38 cellular contexts compared by ENCODE assay signal in genomic region chrX:85444613-85445012, GRCh38.
"Had no signal": no experiment of that assay in that cellular context is flagged by ENCODE, and none has a peak within 500 bp of the region (broad histone marks: within the 10 kb centered on the region; RNA-seq: fewer than 3 reads in every experiment).

No MANE protein-coding gene starts in this region.

- H3K36me3 Mint-ChIP-seq: activated CD4-positive, alpha-beta memory T cell treated with anti-CD3 and anti-CD28 coated beads for 36 hours; activated naive CD8-positive, alpha-beta T cell treated with anti-CD3 and anti-CD28 coated beads for 36 hours; brain had no signal

- H3K27ac Mint-ChIP-seq: activated B cell treated with CpG ODN at 0.5 μM for 24 hours; activated CD4-positive, alpha-beta memory T cell treated with anti-CD3 and anti-CD28 coated beads for 36 hours; activated CD4-positive, alpha-beta T cell treated with anti-CD3 and anti-CD28 coated beads, Interleukin-2, amount 10 ng/mL, durations not matched to agents 24 days and 14 days; activated CD8-positive, alpha-beta T cell treated with anti-CD3 and anti-CD28 coated beads for 36 hours; activated naive CD4-positive, alpha-beta T cell treated with anti-CD3 and anti-CD28 coated beads for 36 hours; activated naive CD4-positive, alpha-beta T cell treated with anti-CD3 and anti-CD28 coated beads, Interleukin-2, amount 50 U/mL, for 72 hours; activated naive CD8-positive, alpha-beta T cell treated with anti-CD3 and anti-CD28 coated beads for 36 hours; activated T-cell treated with anti-CD3 and anti-CD28 coated beads, Interleukin-2, amount 50 U/mL, for 72 hours; activated T-helper 1 cell treated with anti-CD3 and anti-CD28 coated beads, Interleukin-12 subunit alpha, Interleukin-12 subunit beta, Interleukin-2, Interleukin-4 antibody, amounts not matched to agents 30 ng/mL and 10 ng/mL and 1 ng/mL, durations not matched to agents 14 hours and 24 hours and 36 hours; activated T-helper 17 cell treated with anti-CD3 and anti-CD28 coated beads, Interleukin-2, amount 50 U/mL, for 72 hours; brain; T-helper 1 cell treated with Interleukin-12 subunit alpha and Interleukin-12 subunit beta and Interleukin-4 antibody, amounts not matched to agents 30 μg/mL and 1 μg/mL, for 36 hours; T-helper 2 cell treated with Interferon-gamma antibody and Interleukin-4, amounts not matched to agents 5 μg/mL and 100 μg/mL, for 36 hours had no signal

- H3K27ac ChIP-seq: adrenal gland, cardiac muscle cell, VCaP had no signal

- ATAC-seq: activated CD8-positive, alpha-beta T cell treated with anti-CD3 and anti-CD28 coated beads for 36 hours; activated naive CD4-positive, alpha-beta T cell treated with anti-CD3 and anti-CD28 coated beads, Interleukin-2, amount 50 U/mL, for 72 hours; activated T-cell treated with anti-CD3 and anti-CD28 coated beads, Interleukin-2, amount 50 U/mL, for 4 hours; activated T-cell treated with anti-CD3 and anti-CD28 coated beads, Interleukin-2, amount 50 U/mL, for 72 hours; activated T-helper 17 cell treated with anti-CD3 and anti-CD28 coated beads, Interleukin-2, amount 50 U/mL, for 72 hours had no signal

- H3K9me3 ChIP-seq: adrenal gland had no signal

- H3K27me3 ChIP-seq: adrenal gland, cardiac muscle cell had no signal

- H3K4me1 Mint-ChIP-seq: activated B cell treated with CpG ODN at 0.5 μM for 24 hours; activated CD4-positive, alpha-beta T cell treated with anti-CD3 and anti-CD28 coated beads, Interleukin-2, amount 10 ng/mL, durations not matched to agents 24 days and 14 days; activated naive CD8-positive, alpha-beta T cell treated with anti-CD3 and anti-CD28 coated beads for 36 hours; activated T-helper 17 cell treated with anti-CD3 and anti-CD28 coated beads, Interleukin-2, amount 50 U/mL, for 72 hours; brain; central memory CD8-positive, alpha-beta T cell had no signal

- H3K9me3 Mint-ChIP-seq: activated CD4-positive, alpha-beta T cell treated with anti-CD3 and anti-CD28 coated beads, Interleukin-2, amount 10 ng/mL, durations not matched to agents 24 days and 14 days; T-helper 1 cell treated with Interleukin-12 subunit alpha and Interleukin-12 subunit beta and Interleukin-4 antibody, amounts not matched to agents 30 μg/mL and 1 μg/mL, for 36 hours had no signal

- H3K4me3 Mint-ChIP-seq: activated B cell treated with CpG ODN at 0.5 μM for 24 hours; activated CD4-positive, alpha-beta memory T cell treated with anti-CD3 and anti-CD28 coated beads for 36 hours; activated CD4-positive, alpha-beta T cell treated with anti-CD3 and anti-CD28 coated beads, Interleukin-2, amount 10 ng/mL, durations not matched to agents 24 days and 14 days; activated CD8-positive, alpha-beta T cell treated with anti-CD3 and anti-CD28 coated beads for 36 hours; activated naive CD4-positive, alpha-beta T cell treated with anti-CD3 and anti-CD28 coated beads for 36 hours; activated naive CD8-positive, alpha-beta T cell treated with anti-CD3 and anti-CD28 coated beads for 36 hours; activated T-cell treated with anti-CD3 and anti-CD28 coated beads, Interleukin-2, amount 50 U/mL, for 4 hours; activated T-cell treated with anti-CD3 and anti-CD28 coated beads, Interleukin-2, amount 50 U/mL, for 72 hours; activated T-helper 1 cell treated with anti-CD3 and anti-CD28 coated beads, Interleukin-12 subunit alpha, Interleukin-12 subunit beta, Interleukin-2, Interleukin-4 antibody, amounts not matched to agents 30 ng/mL and 10 ng/mL and 1 ng/mL, durations not matched to agents 14 hours and 24 hours and 36 hours; activated T-helper 17 cell treated with anti-CD3 and anti-CD28 coated beads, Interleukin-2, amount 50 U/mL, for 72 hours; brain; central memory CD8-positive, alpha-beta T cell; T-helper 1 cell treated with Interleukin-12 subunit alpha and Interleukin-12 subunit beta and Interleukin-4 antibody, amounts not matched to agents 30 μg/mL and 1 μg/mL, for 36 hours; T-helper 2 cell treated with Interferon-gamma antibody and Interleukin-4, amounts not matched to agents 5 μg/mL and 100 μg/mL, for 36 hours had no signal

- FAIRE-seq: bronchial epithelial cell, TTC549 had no signal

- DNase-seq: activated B cell treated with CpG ODN at 0.5 μM for 24 hours; activated CD4-positive, alpha-beta memory T cell treated with anti-CD3 and anti-CD28 coated beads for 36 hours; activated CD4-positive, alpha-beta T cell treated with anti-CD3 and anti-CD28 coated beads for 4 hours; activated CD4-positive, alpha-beta T cell treated with anti-CD3 and anti-CD28 coated beads, Interleukin-2, amount 10 ng/mL, durations not matched to agents 24 days and 14 days; activated CD4-positive, alpha-beta T cell treated with anti-CD3 and anti-CD28 coated beads, Interleukin-2, amount 50 U/mL, for 1 hour; activated CD4-positive, alpha-beta T cell treated with anti-CD3 and anti-CD28 coated beads, Interleukin-2, amount 50 U/mL, for 4 hours; activated CD4-positive, CD25-positive, alpha-beta regulatory T cell treated with anti-CD3 and anti-CD28 coated beads, Interleukin-2, amount 50 U/mL, for 72 hours; activated CD8-positive, alpha-beta memory T cell treated with anti-CD3 and anti-CD28 coated beads, Interleukin-2, amount 50 U/mL, for 4 hours; activated CD8-positive, alpha-beta T cell treated with anti-CD3 and anti-CD28 coated beads for 36 hours; activated effector memory CD4-positive, alpha-beta T cell treated with anti-CD3 and anti-CD28 coated beads, Interleukin-2, amount 50 U/mL, for 16 hours; activated gamma-delta T cell treated with Interleukin-2 at 50 U/mL for 16 hours; activated naive CD4-positive, alpha-beta T cell; activated naive CD4-positive, alpha-beta T cell treated with anti-CD3 and anti-CD28 coated beads for 36 hours; activated naive CD4-positive, alpha-beta T cell treated with anti-CD3 and anti-CD28 coated beads, Interleukin-2, amount 50 U/mL, for 16 hours; activated naive CD8-positive, alpha-beta T cell treated with anti-CD3 and anti-CD28 coated beads for 36 hours; activated T-cell treated with anti-CD3 and anti-CD28 coated beads for 4 hours; activated T-cell treated with anti-CD3 and anti-CD28 coated beads, Interleukin-2, amount 50 U/mL, for 1 hour; activated T-cell treated with anti-CD3 and anti-CD28 coated beads, Interleukin-2, amount 50 U/mL, for 4 hours; activated T-cell treated with anti-CD3 and anti-CD28 coated beads, Interleukin-2, amount 50 U/mL, for 72 hours; adrenal gland; amniotic stem cell; aorta; caudate nucleus; cerebellar nuclear complex; T-helper 1 cell; T-helper 2 cell; T-helper 9 cell had no signal

- H3K36me3 ChIP-seq: adrenal gland, cardiac muscle cell had no signal

- H3K27me3 Mint-ChIP-seq: activated B cell treated with CpG ODN at 0.5 μM for 24 hours; activated CD4-positive, alpha-beta memory T cell treated with anti-CD3 and anti-CD28 coated beads for 36 hours; activated CD4-positive, alpha-beta T cell treated with anti-CD3 and anti-CD28 coated beads, Interleukin-2, amount 10 ng/mL, durations not matched to agents 24 days and 14 days; activated CD8-positive, alpha-beta T cell treated with anti-CD3 and anti-CD28 coated beads for 36 hours; activated naive CD8-positive, alpha-beta T cell treated with anti-CD3 and anti-CD28 coated beads for 36 hours; activated T-helper 17 cell treated with anti-CD3 and anti-CD28 coated beads, Interleukin-2, amount 50 U/mL, for 72 hours; central memory CD8-positive, alpha-beta T cell had no signal

- H3K4me1 ChIP-seq: adrenal gland had no signal

- H3K4me3 ChIP-seq: adrenal gland, cardiac muscle cell had no signal
